1 cellular context compared by ENCODE assay signal in the genomic region with DNA sequence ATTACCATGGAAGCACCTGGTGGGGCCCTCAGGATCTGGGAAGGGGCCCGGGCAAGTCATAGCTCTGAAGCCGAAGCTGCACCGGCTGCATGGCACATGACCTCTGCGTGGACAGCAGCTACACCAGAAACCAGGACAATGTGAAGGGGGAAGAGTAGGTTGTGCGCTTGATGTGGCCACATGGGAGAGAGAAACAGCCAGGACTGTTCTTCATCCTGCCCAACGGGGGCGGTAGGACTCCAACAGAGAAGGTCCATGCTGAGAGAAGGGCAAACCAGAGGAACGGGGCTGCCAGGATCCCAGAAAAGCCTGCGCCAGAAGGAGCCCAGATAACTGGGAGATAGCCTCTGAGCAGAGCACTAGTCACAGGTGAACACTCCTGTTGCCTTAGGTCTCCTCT.
TF ChIP-seq lines count a peak whose summit lies in the region.

No MANE protein-coding gene starts in this region.

TF ChIP-seq in IMR-90, 13 proteins besides CTCF, POLR2A, EP300 and RAD21 (continued from another document):
- no peak for TF ChIP-seq MAZ (IDR thresholded peaks at IDR 0.05; ENCODE audit: borderline replicate concordance, low read depth, low read length)
- TF ChIP-seq BHLHE40 (IDR thresholded peaks at IDR 0.05; ENCODE audit: low read depth, low read length): no peak
- TF ChIP-seq RFX5 (IDR thresholded peaks at IDR 0.05; ENCODE audit: low read depth, low read length): no peak
